8 cellular contexts compared by ENCODE assay signal in the genomic region with DNA sequence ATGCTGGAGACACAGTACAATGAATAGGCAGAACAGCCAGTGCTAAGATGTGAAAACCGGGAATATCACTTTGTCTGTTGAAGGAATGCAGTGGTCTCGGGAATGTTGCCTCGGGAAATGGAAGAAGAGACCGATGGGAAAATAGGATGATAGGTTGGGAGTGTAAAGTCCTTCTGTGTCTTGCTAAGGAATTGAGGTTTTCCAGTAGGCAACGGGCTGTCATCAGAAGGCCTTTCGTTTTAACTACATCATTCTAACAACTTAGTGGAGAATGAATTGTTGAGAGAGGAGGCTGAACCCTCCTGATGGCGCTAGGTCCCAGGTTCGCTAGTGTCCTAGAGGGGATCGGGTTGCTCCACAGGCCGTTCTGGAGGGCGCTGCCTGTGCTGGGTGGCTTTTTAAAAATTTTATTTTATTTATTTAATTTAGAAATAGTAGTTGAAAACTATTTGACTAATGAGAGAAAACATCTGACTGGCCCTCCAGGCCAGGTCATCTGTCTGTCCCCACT. TPM values are rescaled to one million over a fixed set of nuclear protein-coding genes. Genes with fewer than 3 reads are reported as not detected.
DNase-seq lines count a peak whose midpoint lies in the region; ATAC-seq and TF ChIP-seq lines count a peak whose summit lies in the region.

No MANE protein-coding gene starts in this region.

- intact Hi-C loops in body of pancreas (cut with DNase I): no loop called here

- peak overlapping the region; percentile 76 to 88 (median 85) for H3K27ac ChIP-seq in body of pancreas
- peak overlapping the region; percentile 91 to 94 (median 93) for H3K27ac ChIP-seq in upper lobe of left lung

- peak overlapping the region; percentile 97 for H3K4me3 Mint-ChIP-seq in memory B cell

- DNase-seq in NCI-H82 (lab: John Stamatoyannopoulos, UW) (peak; percentile 40), NCI-H82 treated with DMSO at 0.1 percent for 48 hours (lab: John Stamatoyannopoulos, UW; ENCODE audit: unreplicated experiment) (no peak), NCI-H146 treated with DMSO at 0.1 percent for 48 hours (lab: John Stamatoyannopoulos, UW; ENCODE audit: unreplicated experiment) (peak; percentile 17), body of pancreas (no peak), memory B cell (ENCODE audit: low spot score in 2 of 2) (no peak), upper lobe of left lung (no peak), iPS-NIHi7 (ENCODE audit: extremely low spot score) (no peak)

- TF ChIP-seq POLR2A in body of pancreas (IDR thresholded peaks at IDR 0.05) (no peak), upper lobe of left lung (IDR thresholded peaks at IDR 0.05) (no peak)

- H3K36me3 ChIP-seq in body of pancreas (replicated peaks in 1 of 2; ENCODE audit: insufficient read depth in 1 of 2, low read depth in 2 of 2) (no peaks in the 10 kb centered on the region), upper lobe of left lung (peaks cover 0 to 6% (median 0%) of the 10 kb centered on the region in 4 donors)

- H3K4me1 ChIP-seq in body of pancreas (peaks cover 12% of the 10 kb centered on the region), upper lobe of left lung (peaks cover 0 to 5% (median 2%) of the 10 kb centered on the region in 4 donors)

- no peak for TF ChIP-seq EP300 in upper lobe of left lung (IDR thresholded peaks at IDR 0.05)

- no peaks in the 10 kb centered on the region for H3K27me3 ChIP-seq in body of pancreas
- H3K27me3 ChIP-seq in upper lobe of left lung: no peaks in the 10 kb centered on the region

- peak overlapping the region; percentile 96 for H3K27ac Mint-ChIP-seq in memory B cell

- H3K9me3 ChIP-seq in body of pancreas: no peaks in the 10 kb centered on the region
- H3K9me3 ChIP-seq in upper lobe of left lung: no peaks in the 10 kb centered on the region

- TF ChIP-seq CTCF in body of pancreas (IDR thresholded peaks at IDR 0.05) (peak in 1 of 7 experiments; percentile 0), upper lobe of left lung (IDR thresholded peaks at IDR 0.05) (no peak)

- peaks cover 4% of the 10 kb centered on the region for H3K36me3 Mint-ChIP-seq in memory B cell

- peaks cover 20% of the 10 kb centered on the region for H3K4me1 Mint-ChIP-seq in memory B cell

- WGBS in body of pancreas, 2 donors: 6 to 9% methylated on average over 10 to 11 of the region's 11 CpGs
- WGBS in upper lobe of left lung, 2 donors: 18 to 40% methylated on average over 11 of the region's 11 CpGs

- no peaks in the 10 kb centered on the region for H3K9me3 Mint-ChIP-seq in memory B cell

- H3K27me3 Mint-ChIP-seq in memory B cell: no peaks in the 10 kb centered on the region

- H3K4me3 ChIP-seq in body of pancreas (peak overlapping the region in 1 of 2 donors; percentile 47), upper lobe of left lung (peak overlapping the region; percentile 59 to 87 (median 66))

- no peak for ATAC-seq in body of pancreas
- ATAC-seq in memory B cell (ENCODE audit: low read depth): no peak
- ATAC-seq in upper lobe of left lung (ENCODE audit: low FRiP score in 2 of 2): no peak
- no peak for ATAC-seq in HG03460 (IDR thresholded peaks at IDR 0.05; ENCODE audit: unreplicated experiment)

RNA-seq across cellular contexts. Expression of gene VBP1, which starts 0.7 kb away (rescaled TPM):
- 10 to 100 TPM; 10.5 to 17.9 TPM for total RNA-seq in body of pancreas
- 10 to 100 TPM in 5 of 6 donors, 1 to 10 TPM in 1; 6.0 to 36.1 (median 21.5) TPM for total RNA-seq in upper lobe of left lung

RNA-seq across cellular contexts. Expression of gene RAB39B, which starts 47.3 kb away (rescaled TPM):
- 1 to 10 TPM in 1 of 2 donors, not detected in 1; 1.8 TPM for total RNA-seq in body of pancreas
- total RNA-seq in upper lobe of left lung: 1 to 10 TPM in 1 of 6 donors, under 1 TPM in 4, not detected in 1; 0.30 to 1.2 (median 0.44) TPM

Comparison
In these comparisons a context has a peak if more than half of its experiments do, and no peak if none do; other contexts are left out.
1. DNase-seq: peak in NCI-H82 (single experiment) and NCI-H146 treated with DMSO at 0.1 percent for 48 hours (single experiment); none in NCI-H82 treated with DMSO at 0.1 percent for 48 hours (single experiment), body of pancreas (0 of 4), memory B cell (0 of 2), upper lobe of left lung (0 of 2) and iPS-NIHi7 (single experiment).